In the genomic region with DNA sequence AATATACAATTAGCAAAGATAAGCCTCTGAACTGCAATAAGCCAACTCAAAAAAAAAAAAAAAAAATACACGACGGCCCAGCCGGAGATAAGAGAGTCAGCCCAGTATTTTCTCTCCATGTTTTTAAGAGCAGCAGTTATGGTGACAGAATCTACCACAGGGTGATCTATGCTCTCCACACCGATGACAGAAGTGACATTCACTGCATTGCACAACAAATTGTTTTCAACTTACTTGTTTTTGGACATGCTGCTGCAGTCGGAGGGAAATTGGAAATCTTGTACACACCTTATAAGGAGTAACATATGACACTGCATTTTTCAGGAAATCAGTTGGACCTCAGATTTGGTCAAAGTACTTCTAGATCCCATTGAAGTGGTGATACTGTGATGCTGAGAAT, we compare ENCODE assay signal across 1 cellular context.
TF ChIP-seq lines count a peak whose summit lies in the region.

No MANE protein-coding gene starts in this region.

TF ChIP-seq in HepG2, 621 proteins besides CTCF, POLR2A, EP300 and RAD21 (continued from another document):
- TF ChIP-seq CBFB (CRISPR knock-in tag; IDR thresholded peaks at IDR 0.05) (no peak), NPAS2 (CRISPR knock-in tag; IDR thresholded peaks at IDR 0.05; ENCODE audit: borderline replicate concordance) (no peak), PHF20 (CRISPR knock-in tag; IDR thresholded peaks at IDR 0.05) (no peak), MZF1 (CRISPR knock-in tag; IDR thresholded peaks at IDR 0.05; ENCODE audit: borderline replicate concordance) (no peak), ZNF816 (CRISPR knock-in tag; IDR thresholded peaks at IDR 0.05; ENCODE audit: borderline replicate concordance) (peak; percentile 52; the same call in 1 of the 2 replicates), SCMH1 (CRISPR knock-in tag; IDR thresholded peaks at IDR 0.05; ENCODE audit: borderline replicate concordance) (no peak), POLR2AphosphoS5 (IDR thresholded peaks at IDR 0.05; ENCODE audit: low read depth, low read length) (no peak), PRMT3 (CRISPR knock-in tag; IDR thresholded peaks at IDR 0.05; ENCODE audit: borderline replicate concordance, low read depth) (no peak)
- TF ChIP-seq, protein P1, sequence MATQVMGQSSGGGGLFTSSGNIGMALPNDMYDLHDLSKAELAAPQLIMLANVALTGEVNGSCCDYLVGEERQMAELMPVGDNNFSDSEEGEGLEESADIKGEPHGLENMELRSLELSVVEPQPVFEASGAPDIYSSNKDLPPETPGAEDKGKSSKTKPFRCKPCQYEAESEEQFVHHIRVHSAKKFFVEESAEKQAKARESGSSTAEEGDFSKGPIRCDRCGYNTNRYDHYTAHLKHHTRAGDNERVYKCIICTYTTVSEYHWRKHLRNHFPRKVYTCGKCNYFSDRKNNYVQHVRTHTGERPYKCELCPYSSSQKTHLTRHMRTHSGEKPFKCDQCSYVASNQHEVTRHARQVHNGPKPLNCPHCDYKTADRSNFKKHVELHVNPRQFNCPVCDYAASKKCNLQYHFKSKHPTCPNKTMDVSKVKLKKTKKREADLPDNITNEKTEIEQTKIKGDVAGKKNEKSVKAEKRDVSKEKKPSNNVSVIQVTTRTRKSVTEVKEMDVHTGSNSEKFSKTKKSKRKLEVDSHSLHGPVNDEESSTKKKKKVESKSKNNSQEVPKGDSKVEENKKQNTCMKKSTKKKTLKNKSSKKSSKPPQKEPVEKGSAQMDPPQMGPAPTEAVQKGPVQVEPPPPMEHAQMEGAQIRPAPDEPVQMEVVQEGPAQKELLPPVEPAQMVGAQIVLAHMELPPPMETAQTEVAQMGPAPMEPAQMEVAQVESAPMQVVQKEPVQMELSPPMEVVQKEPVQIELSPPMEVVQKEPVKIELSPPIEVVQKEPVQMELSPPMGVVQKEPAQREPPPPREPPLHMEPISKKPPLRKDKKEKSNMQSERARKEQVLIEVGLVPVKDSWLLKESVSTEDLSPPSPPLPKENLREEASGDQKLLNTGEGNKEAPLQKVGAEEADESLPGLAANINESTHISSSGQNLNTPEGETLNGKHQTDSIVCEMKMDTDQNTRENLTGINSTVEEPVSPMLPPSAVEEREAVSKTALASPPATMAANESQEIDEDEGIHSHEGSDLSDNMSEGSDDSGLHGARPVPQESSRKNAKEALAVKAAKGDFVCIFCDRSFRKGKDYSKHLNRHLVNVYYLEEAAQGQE (IDR thresholded peaks at IDR 0.05; ENCODE audit: borderline replicate concordance in 1 of 2, low read depth in 1 of 2, low read length in 2 of 2): no peak
